Comparison of ENCODE assay signal across 1 cellular context in the genomic region with DNA sequence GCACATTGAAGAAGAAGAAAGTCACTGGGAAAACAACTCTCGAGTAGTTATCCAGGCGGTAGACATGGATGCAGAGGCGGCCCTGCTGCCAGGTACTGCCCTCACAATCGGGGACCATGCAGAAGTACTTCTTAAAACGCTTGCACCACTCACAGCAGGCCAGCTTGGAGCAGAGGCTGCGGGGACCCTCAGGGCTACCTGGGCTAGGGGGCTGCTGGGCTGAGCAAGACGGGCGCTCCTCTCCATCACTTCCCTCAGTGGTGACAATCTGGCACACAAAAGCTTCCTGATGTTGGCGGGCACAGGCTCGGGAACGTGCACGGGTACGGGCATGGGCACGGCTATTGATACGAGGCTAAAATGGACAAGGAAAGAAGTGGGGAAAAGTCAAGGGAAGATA.
TF ChIP-seq lines count a peak whose summit lies in the region.

No MANE protein-coding gene starts in this region.

TF ChIP-seq in K562, 482 proteins besides CTCF, POLR2A, EP300 and RAD21 (continued from another document):
- TF ChIP-seq ZNF197 (CRISPR knock-in tag; IDR thresholded peaks at IDR 0.05; ENCODE audit: low read depth) (no peak), BRF1 (IDR thresholded peaks at IDR 0.05; ENCODE audit: borderline replicate concordance, extremely low read depth, insufficient read length) (no peak), SMARCC2 (IDR thresholded peaks at IDR 0.05; ENCODE audit: low read depth) (no peak), TFAM (CRISPR knock-in tag; conservative IDR thresholded peaks at IDR 0.05) (no peak), CBFB (CRISPR knock-in tag; IDR thresholded peaks at IDR 0.05) (no peak)
